ENCODE assay signal across 1 cellular context in genomic region chr2:39772086-39772811, GRCh38.
TF ChIP-seq lines count a peak whose summit lies in the region.

No MANE protein-coding gene starts in this region.

TF ChIP-seq in GM12878, 131 proteins besides CTCF, POLR2A, EP300 and RAD21 (continued from another document):
- no peak for TF ChIP-seq ZNF592 (IDR thresholded peaks at IDR 0.05)
- no peak for TF ChIP-seq ZNF274 (IDR thresholded peaks at IDR 0.05; ENCODE audit: insufficient read depth, insufficient read length)
- no peak for TF ChIP-seq NFYA (IDR thresholded peaks at IDR 0.05; ENCODE audit: borderline replicate concordance, low read depth, low read length)
- no peak for TF ChIP-seq RELA (IDR thresholded peaks at IDR 0.05; ENCODE audit: borderline replicate concordance, partially characterized antibody)
- no peak for TF ChIP-seq MYB (IDR thresholded peaks at IDR 0.05; ENCODE audit: borderline replicate concordance, low read depth, low read length)
- TF ChIP-seq IRF5 (IDR thresholded peaks at IDR 0.05; ENCODE audit: borderline replicate concordance) = no peak
- no peak for TF ChIP-seq TCF3 (IDR thresholded peaks at IDR 0.05; ENCODE audit: borderline replicate concordance, insufficient read depth, low read depth, low read length)
- no peak for TF ChIP-seq POLR2AphosphoS5 (IDR thresholded peaks at IDR 0.05; ENCODE audit: low read length)
- TF ChIP-seq GATAD2B (conservative IDR thresholded peaks at IDR 0.05; ENCODE audit: low read depth) = no peak
- TF ChIP-seq MEF2B (IDR thresholded peaks at IDR 0.05; ENCODE audit: partially characterized antibody, poor library complexity, severe bottlenecking) = no peak
- TF ChIP-seq ZNF24 (IDR thresholded peaks at IDR 0.05) = no peak
- no peak for TF ChIP-seq NBN (IDR thresholded peaks at IDR 0.05)
